8 cellular contexts compared by ENCODE assay signal in genomic region chr7:2037805-2038635, GRCh38.
DNase-seq lines count a peak whose midpoint lies in the region; ATAC-seq and TF ChIP-seq lines count a peak whose summit lies in the region.

No MANE protein-coding gene starts in this region.

- H3K4me1 Mint-ChIP-seq in stimulated activated naive CD8-positive, alpha-beta T cell treated with anti-CD3 and anti-CD28 coated beads, Interleukin-15, Interleukin-2, amounts not matched to agents 100 ng/mL and 50 ng/mL, for 24 hours (ENCODE audit: low read depth), result peaks cover 65% of the 10 kb centered on the region

- H3K4me3 Mint-ChIP-seq in stimulated activated naive CD8-positive, alpha-beta T cell treated with anti-CD3 and anti-CD28 coated beads, Interleukin-15, Interleukin-2, amounts not matched to agents 100 ng/mL and 50 ng/mL, for 24 hours, result peak overlapping the region; percentile 79

- peak; percentile 63 for DNase-seq in left cardiac atrium
- no peak for DNase-seq in GM10266 (ENCODE audit: extremely low spot score)
- DNase-seq in NCI-H2196 treated with DMSO at 0.1 percent for 48 hours (lab: John Stamatoyannopoulos, UW; ENCODE audit: unreplicated experiment), result no peak

- peak overlapping the region; percentile 39 for H3K4me3 ChIP-seq in WI38 (ENCODE audit: low read depth, low read length)

- H3K36me3 Mint-ChIP-seq in stimulated activated naive CD8-positive, alpha-beta T cell treated with anti-CD3 and anti-CD28 coated beads, Interleukin-15, Interleukin-2, amounts not matched to agents 100 ng/mL and 50 ng/mL, for 24 hours (ENCODE audit: low read depth), result peaks cover 14% of the 10 kb centered on the region

- H3K27ac Mint-ChIP-seq in stimulated activated naive CD8-positive, alpha-beta T cell treated with anti-CD3 and anti-CD28 coated beads, Interleukin-15, Interleukin-2, amounts not matched to agents 100 ng/mL and 50 ng/mL, for 24 hours, result peak overlapping the region; percentile 80

- ATAC-seq in GM21529 (IDR thresholded peaks at IDR 0.05; ENCODE audit: unreplicated experiment) (peak; percentile 56), left cardiac atrium (peak; percentile 74), HG02938 (IDR thresholded peaks at IDR 0.05; ENCODE audit: unreplicated experiment) (no peak), GM19324 (IDR thresholded peaks at IDR 0.05; ENCODE audit: low FRiP score, unreplicated experiment) (no peak)

- H3K9me3 Mint-ChIP-seq in stimulated activated naive CD8-positive, alpha-beta T cell treated with anti-CD3 and anti-CD28 coated beads, Interleukin-15, Interleukin-2, amounts not matched to agents 100 ng/mL and 50 ng/mL, for 24 hours, result no peaks in the 10 kb centered on the region

- intact Hi-C loops in left cardiac atrium (cut with DNase I), result no loop called here

- TF ChIP-seq CTCF in WI38 (IDR thresholded peaks at IDR 0.05; ENCODE audit: low read depth, low read length) (no peak), GM10266 (IDR thresholded peaks at IDR 0.05; ENCODE audit: control insufficient read depth, insufficient read depth, low read depth, missing control alignments) (no peak)

- H3K27me3 Mint-ChIP-seq in stimulated activated naive CD8-positive, alpha-beta T cell treated with anti-CD3 and anti-CD28 coated beads, Interleukin-15, Interleukin-2, amounts not matched to agents 100 ng/mL and 50 ng/mL, for 24 hours, result no peaks in the 10 kb centered on the region

Comparison
In these comparisons a context has a peak if more than half of its experiments do, and no peak if none do; other contexts are left out.
1. ATAC-seq: peak in GM21529 (single experiment) and left cardiac atrium (2 of 2); none in HG02938 (single experiment) and GM19324 (single experiment).